In genomic region chr19:45780448-45781281, GRCh38 we compare ENCODE assay signal across 1 cellular context.
A peak's percentile ranks its signal among the peaks of the same experiment; 100 is the strongest.
TF ChIP-seq lines count a peak whose summit lies in the region.

No MANE protein-coding gene starts in this region.

TF ChIP-seq in HEK293, 187 proteins besides CTCF, POLR2A, EP300 and RAD21 (continued from another document):
- TF ChIP-seq ZNF677 (tag by site-specific recombination; IDR thresholded peaks at IDR 0.05) (no peak), TRIM28 (IDR thresholded peaks at IDR 0.05; ENCODE audit: borderline replicate concordance, low read length) (no peak), ZNF155 (tag by site-specific recombination; IDR thresholded peaks at IDR 0.05) (no peak), WT1 (tag by site-specific recombination; IDR thresholded peaks at IDR 0.05) (no peak), SP7 (tag by site-specific recombination; IDR thresholded peaks at IDR 0.05) (no peak), KLF16 (tag by site-specific recombination; IDR thresholded peaks at IDR 0.05) (no peak), HOXC10 (CRISPR knock-in tag; IDR thresholded peaks at IDR 0.05) (no peak), ZXDB (tag by site-specific recombination; IDR thresholded peaks at IDR 0.05) (0 out of 2 replicates have a peak, but pooled peaks have one; percentile 23), ZFP69B (tag by site-specific recombination; IDR thresholded peaks at IDR 0.05) (peak; percentile 97), ZNF768 (tag by site-specific recombination; IDR thresholded peaks at IDR 0.05) (no peak), ZNF624 (tag by site-specific recombination; IDR thresholded peaks at IDR 0.05) (no peak)
TF ChIP-seq in HEK293: peak in this region for 20.
